In genomic region chr3:33096103-33096868, GRCh38 we compare ENCODE assay signal across 8 cellular contexts. TPM values are rescaled to one million over a fixed set of nuclear protein-coding genes. Genes with fewer than 3 reads are reported as not detected.
DNase-seq lines count a peak whose midpoint lies in the region; ATAC-seq, FAIRE-seq and TF ChIP-seq lines count a peak whose summit lies in the region.

No MANE protein-coding gene starts in this region.

- DNase-seq in GDM1 (lab: John Stamatoyannopoulos, UW) (peak; percentile 33), UCSD-AML1 (lab: John Stamatoyannopoulos, UW; ENCODE audit: unreplicated experiment) (peak; percentile 69), bronchial epithelial cell (ENCODE audit: low read depth) (peak; percentile 13), iris pigment epithelial cell (ENCODE audit: low read depth) (peak; percentile 42), spleen (peak; percentile 94), dedifferentiated amniotic fluid mesenchymal stem cell (ENCODE audit: extremely low spot score) (no peak)
- no peak for DNase-seq in Jurkat, Clone E6-1 (ENCODE audit: low read depth, low spot score)

- no peak for FAIRE-seq in bronchial epithelial cell (lab: Jason Lieb, UNC)

- WGBS in spleen, 5 donors: 0 to 1% (median 1%) methylated on average over 27 to 51 of the region's 51 CpGs

- peak overlapping the region; percentile 62 for H3K4me3 ChIP-seq in Jurkat, Clone E6-1 (ENCODE audit: low read length)
- H3K4me3 ChIP-seq in bronchial epithelial cell (ENCODE audit: low read depth, low read length) (peak overlapping the region; percentile 93), spleen (peak overlapping the region; percentile 52 to 96 (median 91))

- ATAC-seq in GM21717 (IDR thresholded peaks at IDR 0.05; ENCODE audit: unreplicated experiment): peak; percentile 53

- no peak for TF ChIP-seq POLR2A in spleen (IDR thresholded peaks at IDR 0.05)

- H3K36me3 ChIP-seq in bronchial epithelial cell (ENCODE audit: control insufficient read depth, insufficient read depth, low read length) (peaks cover 14% of the 10 kb centered on the region), spleen (peaks cover 0 to 35% (median 16%) of the 10 kb centered on the region in 6 donors)

- H3K27ac ChIP-seq in spleen: peak overlapping the region; percentile 89 to 99 (median 94)

- no peaks in the 10 kb centered on the region for H3K9me3 ChIP-seq in spleen

- TF ChIP-seq CTCF in bronchial epithelial cell (IDR thresholded peaks at IDR 0.05; ENCODE audit: insufficient read depth, low read length, severe bottlenecking) (no peak), spleen (IDR thresholded peaks at IDR 0.05 in 8 of 11, conservative IDR thresholded peaks at IDR 0.05 in 3 of 11) (no peak)

- H3K27me3 ChIP-seq in bronchial epithelial cell (ENCODE audit: control insufficient read depth, insufficient read depth, low read length): no peaks in the 10 kb centered on the region
- no peaks in the 10 kb centered on the region for H3K27me3 ChIP-seq in spleen (replicated peaks in 1 of 7)

- intact Hi-C loops in spleen (cut with DNase I; ENCODE audit: low total_unique reads): no loop called here

- H3K4me1 ChIP-seq in spleen: peaks cover 0 to 62% (median 36%) of the 10 kb centered on the region in 6 donors

RNA-seq across cellular contexts. Expression of gene GLB1, which starts 0.7 kb away (rescaled TPM):
- 55.2 TPM for polyA plus RNA-seq in Jurkat, Clone E6-1 (2012; ENCODE audit: insufficient read depth, insufficient read length)
- total RNA-seq in bronchial epithelial cell (36.2 and 47.4 TPM in 2 replicates), spleen (10 to 100 TPM; 53.2 to 90.0 (median 71.6) TPM)
- polyA plus RNA-seq in spleen: 10 to 100 TPM; 13.2 to 14.4 (median 13.8) TPM

RNA-seq across cellular contexts. Expression of gene TMPPE, which starts 0.7 kb away (rescaled TPM):
- 0.52 TPM for polyA plus RNA-seq in Jurkat, Clone E6-1 (2012; ENCODE audit: insufficient read depth, insufficient read length)
- 5.5 and 7.7 TPM in 2 replicates for total RNA-seq in bronchial epithelial cell
- total RNA-seq in spleen: 10 to 100 TPM; 12.5 to 23.8 (median 16.5) TPM
- under 1 TPM; 0.09 to 0.51 (median 0.12) TPM for polyA plus RNA-seq in spleen

RNA-seq across cellular contexts. Expression of gene CRTAP, which starts 17.5 kb away (rescaled TPM):
- 43.0 TPM for polyA plus RNA-seq in Jurkat, Clone E6-1 (2012; ENCODE audit: insufficient read depth, insufficient read length)
- 114 and 155 TPM in 2 replicates for total RNA-seq in bronchial epithelial cell
- 100 to 1,000 TPM in 5 of 7 donors, 10 to 100 TPM in 2; 64.8 to 156 (median 119) TPM for total RNA-seq in spleen
- 10 to 100 TPM; 37.9 to 46.8 (median 38.1) TPM for polyA plus RNA-seq in spleen

Comparison
In these comparisons a context has a peak if more than half of its experiments do, and no peak if none do; other contexts are left out.
1. DNase-seq: peak in GDM1 (single experiment), UCSD-AML1 (single experiment), bronchial epithelial cell (single experiment), iris pigment epithelial cell (single experiment) and spleen (single experiment); none in Jurkat, Clone E6-1 (single experiment) and dedifferentiated amniotic fluid mesenchymal stem cell (single experiment).
2. Peak in every context shown above with its lines, with median percentiles within 50 percentile points of each other: H3K4me3 ChIP-seq.